ENCODE assay signal across 8 cellular contexts in the genomic region with DNA sequence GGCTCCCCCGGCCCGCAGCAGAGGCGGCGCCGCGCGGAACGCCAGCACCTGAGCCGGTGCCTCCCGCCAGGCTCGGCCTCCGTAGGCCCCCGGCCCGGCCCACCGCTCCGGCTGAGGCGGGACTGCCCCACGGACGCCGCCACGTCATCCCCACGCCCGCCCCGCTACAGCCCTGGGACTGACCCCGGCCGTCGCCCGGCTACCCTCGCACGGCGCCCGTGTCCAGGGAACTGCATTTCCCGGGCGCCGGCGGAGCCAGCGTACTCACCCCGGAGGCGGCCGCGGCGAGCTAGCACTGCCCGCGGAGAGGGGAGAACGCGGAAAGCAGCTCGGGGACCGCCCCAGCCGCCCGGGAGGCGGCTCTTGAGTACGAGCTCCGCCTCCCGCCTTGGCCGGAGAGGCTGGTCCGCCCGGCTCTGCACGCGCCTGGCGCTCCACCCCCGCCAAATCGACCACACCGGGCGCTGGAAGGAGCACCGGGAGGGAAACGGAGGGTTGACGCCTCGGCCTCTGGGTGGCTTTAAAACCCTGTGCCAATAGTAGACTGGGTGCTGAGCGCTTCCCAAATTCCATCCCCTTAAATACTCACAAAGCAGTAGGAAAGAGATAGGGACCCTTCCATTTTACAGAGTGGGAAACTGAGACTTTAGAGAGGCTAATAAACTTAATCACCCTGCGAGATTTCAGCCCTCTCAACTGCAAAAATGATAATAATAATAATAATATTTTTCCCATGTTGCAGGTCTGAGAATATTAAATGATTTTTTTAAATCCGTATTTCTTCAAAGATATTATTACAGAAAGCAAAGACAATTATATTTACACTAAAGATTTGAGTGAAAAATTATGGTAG. TPM values are rescaled to one million over a fixed set of nuclear protein-coding genes. Genes with fewer than 3 reads are reported as not detected.
DNase-seq lines count a peak whose midpoint lies in the region; ATAC-seq lines count a peak whose summit lies in the region.

A gene with protein sequence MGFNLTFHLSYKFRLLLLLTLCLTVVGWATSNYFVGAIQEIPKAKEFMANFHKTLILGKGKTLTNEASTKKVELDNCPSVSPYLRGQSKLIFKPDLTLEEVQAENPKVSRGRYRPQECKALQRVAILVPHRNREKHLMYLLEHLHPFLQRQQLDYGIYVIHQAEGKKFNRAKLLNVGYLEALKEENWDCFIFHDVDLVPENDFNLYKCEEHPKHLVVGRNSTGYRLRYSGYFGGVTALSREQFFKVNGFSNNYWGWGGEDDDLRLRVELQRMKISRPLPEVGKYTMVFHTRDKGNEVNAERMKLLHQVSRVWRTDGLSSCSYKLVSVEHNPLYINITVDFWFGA (minus strand): TSS at position 297 of the 853 bp plus-strand sequence. CDS start 10,779 bp downstream, outside the sequence.

- H3K4me2 ChIP-seq in BLaER1 treated with 17β-estradiol and CSF1 and Interleukin-3, amounts not matched to agents 10 nM and 100 nM: peak within 1 kb of the TSS; percentile 73 to 97 (median 89)

- H3K4me3 ChIP-seq in BLaER1 treated with 17β-estradiol and CSF1 and Interleukin-3, amounts not matched to agents 10 nM and 100 nM: peak within 1 kb of the TSS; percentile 67 to 93 (median 82)

- peaks cover 18 to 40% (median 32%) of the 10 kb centered on the region in 10 experiments for H3K4me1 ChIP-seq in BLaER1 treated with 17β-estradiol and CSF1 and Interleukin-3, amounts not matched to agents 10 nM and 100 nM

- peaks cover 0 to 10% (median 0%) of the 10 kb centered on the region in 11 experiments; a peak in 7 of 22 replicates for H4K20me1 ChIP-seq in BLaER1 treated with 17β-estradiol and CSF1 and Interleukin-3, amounts not matched to agents 10 nM and 100 nM

- peaks cover 0 to 14% (median 8%) of the 10 kb centered on the region in 11 experiments; a peak in 13 of 22 replicates for H3K9me3 ChIP-seq in BLaER1 treated with 17β-estradiol and CSF1 and Interleukin-3, amounts not matched to agents 10 nM and 100 nM (replicated peaks in 1 of 11)

- ATAC-seq in HG03442 (IDR thresholded peaks at IDR 0.05; ENCODE audit: unreplicated experiment) (peak; percentile 83), left lobe of liver (peak; percentile 93)

- H3K9ac ChIP-seq in BLaER1 treated with 17β-estradiol and CSF1 and Interleukin-3, amounts not matched to agents 10 nM and 100 nM: peak within 1 kb of the TSS; percentile 87 to 98 (median 90)

- no peaks in the 10 kb centered on the region for H3K27me3 ChIP-seq in BLaER1 treated with 17β-estradiol and CSF1 and Interleukin-3, amounts not matched to agents 10 nM and 100 nM

- peaks cover 9 to 17% (median 13%) of the 10 kb centered on the region in 11 experiments; a peak in 21 of 22 replicates for H3K36me3 ChIP-seq in BLaER1 treated with 17β-estradiol and CSF1 and Interleukin-3, amounts not matched to agents 10 nM and 100 nM

- peak within 1 kb of the TSS; percentile 79 to 95 (median 86) for H3K27ac ChIP-seq in BLaER1 treated with 17β-estradiol and CSF1 and Interleukin-3, amounts not matched to agents 10 nM and 100 nM

- DNase-seq in GM19240 (ENCODE audit: insufficient read length, low spot score): peak; percentile 85
- DNase-seq in NCI-H524 treated with DMSO at 0.1 percent for 48 hours (lab: John Stamatoyannopoulos, UW): peak; percentile 58
- DNase-seq in activated CD4-positive, alpha-beta T cell treated with anti-CD3 and anti-CD28 coated beads for 48 hours: peak; percentile 82
- DNase-seq in dedifferentiated amniotic fluid mesenchymal stem cell (ENCODE audit: extremely low spot score): peak; percentile 80
- DNase-seq in left lobe of liver (ENCODE audit: low spot score): peak; percentile 92
- peak; percentile 73 to 81 for DNase-seq in stimulated activated CD4-positive, alpha-beta T cell treated with anti-CD3 and anti-CD28 coated beads, Interleukin-2, amount 100 ng/mL, for 24 hours

RNA-seq across cellular contexts. Expression of the gene that starts here (rescaled TPM):
- total RNA-seq in left lobe of liver: 7.5 TPM

Comparison
In these comparisons a context has a peak if more than half of its experiments do, and no peak if none do; other contexts are left out.
1. Peak in every context shown above with its lines: DNase-seq, ATAC-seq, H3K4me3 ChIP-seq and H3K27ac ChIP-seq.